ENCODE assay signal across 9 cellular contexts in genomic region chr3:186193534-186194450, GRCh38.
DNase-seq lines count a peak whose midpoint lies in the region; ATAC-seq, FAIRE-seq and TF ChIP-seq lines count a peak whose summit lies in the region.
"Had no signal": no experiment of that assay in that cellular context is flagged by ENCODE, and none has a peak within 500 bp of the region (broad histone marks: within the 10 kb centered on the region; RNA-seq: fewer than 3 reads in every experiment).

No MANE protein-coding gene starts in this region.

- peak; percentile 48 for DNase-seq in GM13976 (ENCODE audit: low spot score)
- peak; percentile 74 for DNase-seq in WTC11 (ENCODE audit: low spot score)
- peak; percentile 44 for DNase-seq in left ventricle myocardium superior
- no peak for DNase-seq in prostate gland (ENCODE audit: low spot score)
- DNase-seq in GM12892 (ENCODE audit: insufficient read length): no peak
- no peak for DNase-seq in hepatic stellate cell (ENCODE audit: low spot score)
- no peak for DNase-seq in NCI-H446 treated with DMSO at 0.1 percent for 48 hours (lab: John Stamatoyannopoulos, UW)
- DNase-seq: transverse colon had no signal

- H3K4me3 ChIP-seq in prostate gland: peak overlapping the region; percentile 8 to 22

- H3K4me1 Mint-ChIP-seq in WTC11: peaks cover 12% of the 10 kb centered on the region

- H3K36me3 ChIP-seq in prostate gland: no peaks in the 10 kb centered on the region
- H3K36me3 ChIP-seq: transverse colon had no signal

- peaks cover 47% of the 10 kb centered on the region for H3K27me3 Mint-ChIP-seq in WTC11 (ENCODE audit: low read depth)

- TF ChIP-seq CTCF in GM13976 (IDR thresholded peaks at IDR 0.05; ENCODE audit: borderline replicate concordance, control extremely low read depth, extremely low read depth, insufficient read depth, missing control alignments) (no peak), WTC11 (IDR thresholded peaks at IDR 0.05) (no peak), prostate gland (IDR thresholded peaks at IDR 0.05) (no peak)

- intact Hi-C loops in left ventricle myocardium superior (cut with micrococcal nuclease): no loop called here
- intact Hi-C loops in prostate gland (cut with DNase I): no loop called here

- TF ChIP-seq POLR2A in prostate gland (IDR thresholded peaks at IDR 0.05) (no peak), GM12892 (IDR thresholded peaks at IDR 0.05; ENCODE audit: low read depth, low read length) (no peak)

- H3K36me3 Mint-ChIP-seq in WTC11: no peaks in the 10 kb centered on the region

- H3K27me3 ChIP-seq in prostate gland (replicated peaks; ENCODE audit: insufficient read depth): no peaks in the 10 kb centered on the region

- H3K4me1 ChIP-seq in prostate gland (replicated peaks): no peaks in the 10 kb centered on the region

- no peak overlapping the region for H3K27ac ChIP-seq in prostate gland
- H3K27ac ChIP-seq: transverse colon had no signal

- in situ Hi-C loops in GM13976 (cut with MboI; ENCODE audit: low sequenced_read_pairs, unreplicated experiment): no loop called here

- H3K27ac Mint-ChIP-seq in WTC11: 0 out of 2 replicates have a peak overlapping the region, but pooled peaks have one; percentile 51

- H3K9me3 Mint-ChIP-seq in WTC11: no peaks in the 10 kb centered on the region

- no peak for FAIRE-seq in GM12892 (lab: Jason Lieb, UNC)

- WGBS in prostate gland: 16% methylated on average over 73 of the region's 75 CpGs

- CTCF ChIA-PET in WTC11 (lab: Charles Lee): interaction anchor here (0.6 to 1.8 kb wide), 7 partner anchors 9 to 217 kb away, joined by 3 to 5 read pairs (median 4); no protein-coding TSS in a partner anchor

- POLR2A ChIA-PET in WTC11 (lab: Charles Lee): interaction anchor here (0.7 to 1.0 kb wide), 2 partner anchors 9 to 51 kb away, joined by 3 to 4 read pairs; no protein-coding TSS in a partner anchor

- H3K4me3 Mint-ChIP-seq in WTC11: peak overlapping the region; percentile 71

- peak; percentile 87 for ATAC-seq in WTC11
- peak; percentile 70 for ATAC-seq in left ventricle myocardium superior
- no peak for ATAC-seq in GM18861 (IDR thresholded peaks at IDR 0.05; ENCODE audit: unreplicated experiment)

- no peaks in the 10 kb centered on the region for H3K9me3 ChIP-seq in prostate gland
- H3K9me3 ChIP-seq: transverse colon had no signal

TF ChIP-seq in WTC11, 78 proteins besides CTCF, POLR2A, EP300 and RAD21:
- peak; percentile 32; the same call in 1 of the 2 replicates for TF ChIP-seq HMGXB4 (CRISPR knock-in tag; IDR thresholded peaks at IDR 0.05)
- peak; percentile 80; the same call in 1 of the 2 replicates for TF ChIP-seq ETV6 (CRISPR knock-in tag; IDR thresholded peaks at IDR 0.05)
- TF ChIP-seq KAT7 (CRISPR knock-in tag; IDR thresholded peaks at IDR 0.05; ENCODE audit: borderline replicate concordance): 0 out of 2 replicates have a peak, but pooled peaks have one; percentile 44
- no peak for TF ChIP-seq RORB (CRISPR knock-in tag; IDR thresholded peaks at IDR 0.05)
- peak; percentile 81 for TF ChIP-seq MAX (CRISPR knock-in tag; IDR thresholded peaks at IDR 0.05)
- TF ChIP-seq ESRRA (CRISPR knock-in tag; IDR thresholded peaks at IDR 0.05; ENCODE audit: borderline replicate concordance): peak; percentile 59; the same call in 1 of the 2 replicates
- 0 out of 2 replicates have a peak, but pooled peaks have one; percentile 59 for TF ChIP-seq ZNF281 (CRISPR knock-in tag; IDR thresholded peaks at IDR 0.05)
- TF ChIP-seq CREB1 (CRISPR knock-in tag; IDR thresholded peaks at IDR 0.05): no peak
- TF ChIP-seq RELA (CRISPR knock-in tag; IDR thresholded peaks at IDR 0.05; ENCODE audit: borderline replicate concordance): peak; percentile 55; the same call in 1 of the 2 replicates
- TF ChIP-seq TEAD1 (CRISPR knock-in tag; IDR thresholded peaks at IDR 0.05): no peak
- TF ChIP-seq FOXK1 (CRISPR knock-in tag; IDR thresholded peaks at IDR 0.05): peak; percentile 43; the same call in 1 of the 2 replicates
- no peak for TF ChIP-seq JUN (CRISPR knock-in tag; IDR thresholded peaks at IDR 0.05)
- peak; percentile 83; the same call in 1 of the 2 replicates for TF ChIP-seq ZBTB21 (CRISPR knock-in tag; IDR thresholded peaks at IDR 0.05; ENCODE audit: borderline replicate concordance)
- TF ChIP-seq E2F1 (CRISPR knock-in tag; IDR thresholded peaks at IDR 0.05): 0 out of 2 replicates have a peak, but pooled peaks have one; percentile 49
- TF ChIP-seq ZNF121 (CRISPR knock-in tag; IDR thresholded peaks at IDR 0.05): no peak
- no peak for TF ChIP-seq ATF1 (CRISPR knock-in tag; IDR thresholded peaks at IDR 0.05)
- peak; percentile 67; the same call in 1 of the 2 replicates for TF ChIP-seq SMAD3 (CRISPR knock-in tag; IDR thresholded peaks at IDR 0.05; ENCODE audit: borderline replicate concordance)
TF ChIP-seq in WTC11: peak in this region for 11.

Comparison
In these comparisons a context has a peak if more than half of its experiments do, and no peak if none do; other contexts are left out.
1. DNase-seq: peak in GM13976 (single experiment), WTC11 (single experiment) and left ventricle myocardium superior (single experiment); none in prostate gland (single experiment), GM12892 (single experiment), hepatic stellate cell (single experiment) and NCI-H446 treated with DMSO at 0.1 percent for 48 hours (single experiment).